36 cellular contexts compared by ENCODE assay signal in genomic region chr9:82720515-82720914, GRCh38.
"Had no signal": no experiment of that assay in that cellular context is flagged by ENCODE, and none has a peak within 500 bp of the region (broad histone marks: within the 10 kb centered on the region; RNA-seq: fewer than 3 reads in every experiment).

No MANE protein-coding gene starts in this region.

- H3K4me1 Mint-ChIP-seq: activated CD4-positive, alpha-beta memory T cell treated with anti-CD3 and anti-CD28 coated beads, Interleukin-2, amount 10 ng/mL, durations not matched to agents 7 days and 5 days; activated CD4-positive, alpha-beta T cell treated with anti-CD3 and anti-CD28 coated beads for 36 hours; activated CD4-positive, alpha-beta T cell treated with anti-CD3 and anti-CD28 coated beads, Interleukin-2, amount 10 ng/mL, durations not matched to agents 7 days and 5 days; activated CD8-positive, alpha-beta memory T cell treated with anti-CD3 and anti-CD28 coated beads, Interleukin-2, amount 10 ng/mL, durations not matched to agents 7 days and 5 days; activated naive CD4-positive, alpha-beta T cell treated with anti-CD3 and anti-CD28 coated beads, Interleukin-2, amount 10 ng/mL, durations not matched to agents 7 days and 5 days; activated naive CD4-positive, alpha-beta T cell treated with anti-CD3 and anti-CD28 coated beads, Interleukin-2, amount 50 U/mL, for 24 hours; activated naive CD8-positive, alpha-beta T cell treated with anti-CD3 and anti-CD28 coated beads, Interleukin-2, amount 10 ng/mL, durations not matched to agents 7 days and 5 days; activated naive CD8-positive, alpha-beta T cell treated with anti-CD3 and anti-CD28 coated beads, Interleukin-2, amount 50 U/mL, for 24 hours; central memory CD8-positive, alpha-beta T cell had no signal

- H3K27ac Mint-ChIP-seq: activated CD4-positive, alpha-beta memory T cell treated with anti-CD3 and anti-CD28 coated beads, Interleukin-2, amount 10 ng/mL, durations not matched to agents 7 days and 5 days; activated CD4-positive, alpha-beta T cell treated with anti-CD3 and anti-CD28 coated beads for 36 hours; activated CD4-positive, alpha-beta T cell treated with anti-CD3 and anti-CD28 coated beads, Interleukin-2, amount 10 ng/mL, durations not matched to agents 7 days and 5 days; activated CD8-positive, alpha-beta memory T cell treated with anti-CD3 and anti-CD28 coated beads, Interleukin-2, amount 10 ng/mL, durations not matched to agents 7 days and 5 days; activated CD8-positive, alpha-beta T cell treated with anti-CD3 and anti-CD28 coated beads, Interleukin-2, amount 10 ng/mL, durations not matched to agents 7 days and 5 days; activated naive CD4-positive, alpha-beta T cell treated with anti-CD3 and anti-CD28 coated beads, Interleukin-2, amount 10 ng/mL, durations not matched to agents 7 days and 5 days; activated naive CD4-positive, alpha-beta T cell treated with anti-CD3 and anti-CD28 coated beads, Interleukin-2, amount 50 U/mL, for 24 hours; activated naive CD8-positive, alpha-beta T cell; activated naive CD8-positive, alpha-beta T cell treated with anti-CD3 and anti-CD28 coated beads, Interleukin-2, amount 10 ng/mL, durations not matched to agents 7 days and 5 days; activated naive CD8-positive, alpha-beta T cell treated with anti-CD3 and anti-CD28 coated beads, Interleukin-2, amount 50 U/mL, for 24 hours; activated T-cell treated with anti-CD3 and anti-CD28 coated beads, Interleukin-2, amount 50 U/mL, for 24 hours; activated T-helper 2 cell treated with anti-CD3 and anti-CD28 coated beads, Interferon-gamma antibody, Interleukin-2, Interleukin-4, amounts not matched to agents 10 μg/mL and 5 μg/mL and 100 μg/mL, durations not matched to agents 14 hours and 24 hours and 36 hours; brain; T-helper 1 cell treated with Interleukin-12 subunit alpha and Interleukin-12 subunit beta and Interleukin-4 antibody, amounts not matched to agents 30 μg/mL and 1 μg/mL, for 36 hours; T-helper 2 cell treated with Interferon-gamma antibody and Interleukin-4, amounts not matched to agents 5 μg/mL and 100 μg/mL, for 36 hours; WTC11 had no signal

- H3K4me3 Mint-ChIP-seq: activated CD4-positive, alpha-beta memory T cell treated with anti-CD3 and anti-CD28 coated beads, Interleukin-2, amount 10 ng/mL, durations not matched to agents 7 days and 5 days; activated CD4-positive, alpha-beta T cell treated with anti-CD3 and anti-CD28 coated beads for 36 hours; activated CD4-positive, alpha-beta T cell treated with anti-CD3 and anti-CD28 coated beads, Interleukin-2, amount 10 ng/mL, durations not matched to agents 7 days and 5 days; activated CD8-positive, alpha-beta memory T cell treated with anti-CD3 and anti-CD28 coated beads, Interleukin-2, amount 10 ng/mL, durations not matched to agents 7 days and 5 days; activated CD8-positive, alpha-beta T cell treated with anti-CD3 and anti-CD28 coated beads, Interleukin-2, amount 10 ng/mL, durations not matched to agents 7 days and 5 days; activated naive CD4-positive, alpha-beta T cell treated with anti-CD3 and anti-CD28 coated beads, Interleukin-2, amount 10 ng/mL, durations not matched to agents 7 days and 5 days; activated naive CD4-positive, alpha-beta T cell treated with anti-CD3 and anti-CD28 coated beads, Interleukin-2, amount 50 U/mL, for 24 hours; activated naive CD8-positive, alpha-beta T cell; activated naive CD8-positive, alpha-beta T cell treated with anti-CD3 and anti-CD28 coated beads, Interleukin-2, amount 10 ng/mL, durations not matched to agents 7 days and 5 days; activated naive CD8-positive, alpha-beta T cell treated with anti-CD3 and anti-CD28 coated beads, Interleukin-2, amount 50 U/mL, for 24 hours; activated T-cell treated with anti-CD3 and anti-CD28 coated beads, Interleukin-2, amount 50 U/mL, for 24 hours; brain; central memory CD8-positive, alpha-beta T cell; T-helper 1 cell treated with Interleukin-12 subunit alpha and Interleukin-12 subunit beta and Interleukin-4 antibody, amounts not matched to agents 30 μg/mL and 1 μg/mL, for 36 hours; T-helper 2 cell treated with Interferon-gamma antibody and Interleukin-4, amounts not matched to agents 5 μg/mL and 100 μg/mL, for 36 hours; WTC11 had no signal

- ATAC-seq: activated CD4-positive, alpha-beta T cell treated with anti-CD3 and anti-CD28 coated beads for 36 hours; activated CD4-positive, CD25-positive, alpha-beta regulatory T cell treated with anti-CD3 and anti-CD28 coated beads, Interleukin-2, amount 50 U/mL, for 24 hours; activated CD8-positive, alpha-beta memory T cell treated with anti-CD3 and anti-CD28 coated beads, Interleukin-2, amount 10 ng/mL, durations not matched to agents 7 days and 5 days; activated CD8-positive, alpha-beta T cell treated with anti-CD3 and anti-CD28 coated beads, Interleukin-2, amount 10 ng/mL, durations not matched to agents 7 days and 5 days; activated naive CD8-positive, alpha-beta T cell treated with anti-CD3 and anti-CD28 coated beads, Interleukin-2, amount 50 U/mL, for 24 hours; WTC11 had no signal

- H3K9me3 Mint-ChIP-seq: activated CD4-positive, alpha-beta memory T cell treated with anti-CD3 and anti-CD28 coated beads, Interleukin-2, amount 10 ng/mL, durations not matched to agents 7 days and 5 days; activated naive CD4-positive, alpha-beta T cell treated with anti-CD3 and anti-CD28 coated beads, Interleukin-2, amount 50 U/mL, for 24 hours; activated naive CD8-positive, alpha-beta T cell treated with anti-CD3 and anti-CD28 coated beads, Interleukin-2, amount 10 ng/mL, durations not matched to agents 7 days and 5 days; T-helper 1 cell treated with Interleukin-12 subunit alpha and Interleukin-12 subunit beta and Interleukin-4 antibody, amounts not matched to agents 30 μg/mL and 1 μg/mL, for 36 hours; T-helper 2 cell treated with Interferon-gamma antibody and Interleukin-4, amounts not matched to agents 5 μg/mL and 100 μg/mL, for 36 hours had no signal

- H3K27me3 Mint-ChIP-seq: activated CD4-positive, alpha-beta memory T cell treated with anti-CD3 and anti-CD28 coated beads, Interleukin-2, amount 10 ng/mL, durations not matched to agents 7 days and 5 days; activated CD4-positive, alpha-beta T cell treated with anti-CD3 and anti-CD28 coated beads for 36 hours; activated CD4-positive, alpha-beta T cell treated with anti-CD3 and anti-CD28 coated beads, Interleukin-2, amount 10 ng/mL, durations not matched to agents 7 days and 5 days; activated CD8-positive, alpha-beta memory T cell treated with anti-CD3 and anti-CD28 coated beads, Interleukin-2, amount 10 ng/mL, durations not matched to agents 7 days and 5 days; activated naive CD4-positive, alpha-beta T cell treated with anti-CD3 and anti-CD28 coated beads, Interleukin-2, amount 10 ng/mL, durations not matched to agents 7 days and 5 days; activated naive CD4-positive, alpha-beta T cell treated with anti-CD3 and anti-CD28 coated beads, Interleukin-2, amount 50 U/mL, for 24 hours; activated naive CD8-positive, alpha-beta T cell; activated naive CD8-positive, alpha-beta T cell treated with anti-CD3 and anti-CD28 coated beads, Interleukin-2, amount 10 ng/mL, durations not matched to agents 7 days and 5 days; activated naive CD8-positive, alpha-beta T cell treated with anti-CD3 and anti-CD28 coated beads, Interleukin-2, amount 50 U/mL, for 24 hours; activated T-cell treated with anti-CD3 and anti-CD28 coated beads, Interleukin-2, amount 50 U/mL, for 24 hours; central memory CD8-positive, alpha-beta T cell had no signal

- H3K36me3 Mint-ChIP-seq: activated CD8-positive, alpha-beta memory T cell treated with anti-CD3 and anti-CD28 coated beads, Interleukin-2, amount 10 ng/mL, durations not matched to agents 7 days and 5 days; activated naive CD4-positive, alpha-beta T cell treated with anti-CD3 and anti-CD28 coated beads, Interleukin-2, amount 10 ng/mL, durations not matched to agents 7 days and 5 days; activated naive CD4-positive, alpha-beta T cell treated with anti-CD3 and anti-CD28 coated beads, Interleukin-2, amount 50 U/mL, for 24 hours; activated naive CD8-positive, alpha-beta T cell; activated naive CD8-positive, alpha-beta T cell treated with anti-CD3 and anti-CD28 coated beads, Interleukin-2, amount 10 ng/mL, durations not matched to agents 7 days and 5 days; brain had no signal

- DNase-seq: activated CD4-positive, alpha-beta memory T cell treated with anti-CD3 and anti-CD28 coated beads, Interleukin-2, amount 10 ng/mL, durations not matched to agents 7 days and 5 days; activated CD4-positive, alpha-beta T cell treated with anti-CD3 and anti-CD28 coated beads for 1 hour; activated CD4-positive, alpha-beta T cell treated with anti-CD3 and anti-CD28 coated beads for 36 hours; activated CD4-positive, alpha-beta T cell treated with anti-CD3 and anti-CD28 coated beads for 48 hours; activated CD4-positive, alpha-beta T cell treated with anti-CD3 and anti-CD28 coated beads, Interleukin-2, amount 10 ng/mL, durations not matched to agents 7 days and 5 days; activated CD4-positive, alpha-beta T cell treated with anti-CD3 and anti-CD28 coated beads, Interleukin-2, amount 50 U/mL, for 48 hours; activated CD4-positive, CD25-positive, alpha-beta regulatory T cell; activated CD8-positive, alpha-beta memory T cell treated with anti-CD3 and anti-CD28 coated beads for 24 hours; activated CD8-positive, alpha-beta memory T cell treated with anti-CD3 and anti-CD28 coated beads, Interleukin-2, amount 10 ng/mL, durations not matched to agents 7 days and 5 days; activated CD8-positive, alpha-beta memory T cell treated with anti-CD3 and anti-CD28 coated beads, Interleukin-2, amount 50 U/mL, for 48 hours; activated CD8-positive, alpha-beta T cell treated with anti-CD3 and anti-CD28 coated beads, Interleukin-2, amount 10 ng/mL, durations not matched to agents 7 days and 5 days; activated effector memory CD4-positive, alpha-beta T cell treated with Interleukin-2 at 50 U/mL for 16 hours; activated gamma-delta T cell; activated naive CD4-positive, alpha-beta T cell treated with anti-CD3 and anti-CD28 coated beads, Interleukin-2, amount 10 ng/mL, durations not matched to agents 7 days and 5 days; activated naive CD4-positive, alpha-beta T cell treated with Interleukin-2 at 50 U/mL for 16 hours; activated naive CD8-positive, alpha-beta T cell treated with anti-CD3 and anti-CD28 coated beads, Interleukin-2, amount 10 ng/mL, durations not matched to agents 7 days and 5 days; activated naive CD8-positive, alpha-beta T cell treated with anti-CD3 and anti-CD28 coated beads, Interleukin-2, amount 50 U/mL, for 24 hours; activated T-cell treated with anti-CD3 and anti-CD28 coated beads, Interleukin-2, amount 50 U/mL, for 24 hours; activated T-cell treated with anti-CD3 and anti-CD28 coated beads, Interleukin-2, amount 50 U/mL, for 48 hours; amygdala; anterior cingulate cortex; caudate nucleus; cerebellar nuclear complex; T-helper 1 cell; T-helper 2 cell; T-helper 9 cell; WERI-Rb-1 had no signal
